In the genomic region with DNA sequence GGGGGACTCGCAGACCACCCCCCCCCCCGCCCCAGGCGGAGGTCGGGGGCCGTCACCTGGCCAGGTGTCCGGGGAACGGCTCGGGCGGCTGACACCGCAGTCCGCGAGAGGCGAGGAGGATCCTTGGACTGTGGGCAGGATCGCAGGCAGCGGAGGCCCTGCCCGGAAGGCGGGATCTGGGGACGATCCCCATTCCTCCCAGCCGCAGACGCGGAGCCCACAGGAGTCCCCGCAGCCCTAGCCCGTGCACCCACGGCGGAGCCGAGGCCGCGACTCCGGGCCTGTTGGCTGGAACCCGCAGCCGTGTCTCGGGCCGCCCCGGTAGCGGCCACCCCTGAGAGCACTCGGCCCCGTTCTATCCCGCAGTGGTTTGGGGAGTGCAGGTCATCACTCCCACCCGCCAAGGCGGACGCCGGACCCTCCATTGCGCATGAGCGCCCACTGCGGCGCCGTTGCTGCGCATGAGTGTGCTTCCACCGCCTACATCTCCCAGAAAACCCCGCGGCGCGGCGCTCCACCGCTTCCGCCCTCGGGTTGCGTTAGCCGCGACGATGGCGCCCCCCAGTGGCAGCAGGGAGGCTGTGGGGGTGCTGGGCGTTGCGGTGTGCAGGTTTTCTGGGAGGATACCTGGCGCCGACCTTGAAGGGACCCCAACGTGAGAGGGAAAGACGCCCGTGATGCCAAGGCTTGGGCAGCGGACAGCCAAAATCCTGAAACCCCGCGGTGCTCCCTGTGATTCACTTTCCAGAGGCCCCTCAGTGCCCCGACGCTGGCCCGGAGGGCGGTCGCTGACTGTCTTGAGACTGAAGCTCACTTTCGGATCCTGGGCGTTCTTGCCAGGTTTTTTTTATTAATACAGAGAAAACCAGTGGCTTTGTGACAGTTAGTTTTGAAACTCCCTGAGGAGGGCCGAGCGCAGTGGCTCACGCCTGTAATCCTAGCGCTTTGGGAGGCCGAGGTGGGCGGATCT, we compare ENCODE assay signal across 8 cellular contexts. TPM values are rescaled to one million over a fixed set of nuclear protein-coding genes. Genes with fewer than 3 reads are reported as not detected.
A peak's percentile ranks its signal among the peaks of the same experiment; 100 is the strongest.
DNase-seq lines count a peak whose midpoint lies in the region; ATAC-seq and TF ChIP-seq lines count a peak whose summit lies in the region.

No MANE protein-coding gene starts in this region.

- peaks cover 19% of the 10 kb centered on the region for H3K9me3 Mint-ChIP-seq in osteocyte (ENCODE audit: unreplicated experiment)

- H3K4me1 Mint-ChIP-seq in osteocyte (ENCODE audit: unreplicated experiment) = peaks cover 17% of the 10 kb centered on the region

- peak overlapping the region; percentile 87 for H3K27ac Mint-ChIP-seq in osteocyte (ENCODE audit: unreplicated experiment)

- H3K36me3 Mint-ChIP-seq in osteocyte (ENCODE audit: unreplicated experiment) = peaks cover 7% of the 10 kb centered on the region

- H3K4me3 ChIP-seq in DND-41 (ENCODE audit: low read depth in 1 of 2, low read length in 2 of 2) (peak overlapping the region; percentile 53 to 90), thoracic aorta (peak overlapping the region; percentile 86)

- H4K20me1 ChIP-seq in DND-41 (ENCODE audit: insufficient read depth, low read length) = no peaks in the 10 kb centered on the region

- H3K27me3 ChIP-seq in DND-41 (ENCODE audit: insufficient read depth, low read length, poor library complexity) (no peaks in the 10 kb centered on the region), thoracic aorta (replicated peaks; ENCODE audit: insufficient read depth) (no peaks in the 10 kb centered on the region)

- no peaks in the 10 kb centered on the region for H3K27me3 Mint-ChIP-seq in osteocyte (ENCODE audit: unreplicated experiment)

- H3K36me3 ChIP-seq in DND-41 (ENCODE audit: insufficient read depth, low read length) (peaks cover 3% of the 10 kb centered on the region; the same call in 1 of the 2 replicates), thoracic aorta (no peaks in the 10 kb centered on the region)

- H3K79me2 ChIP-seq in DND-41 (ENCODE audit: insufficient read depth, low read length) = peaks cover 30% of the 10 kb centered on the region

- peak; percentile 99 for TF ChIP-seq CTCF in DND-41 (IDR thresholded peaks at IDR 0.05; ENCODE audit: borderline replicate concordance, extremely low read depth, low read length, poor library complexity, severe bottlenecking)
- peak; percentile 84 for TF ChIP-seq CTCF in LNCAP (IDR thresholded peaks at IDR 0.05)
- TF ChIP-seq CTCF in osteocyte (IDR thresholded peaks at IDR 0.05) = peak; percentile 99
- peak; percentile 98 for TF ChIP-seq CTCF in thoracic aorta (IDR thresholded peaks at IDR 0.05)

- peak overlapping the region; percentile 82 for H3K9ac ChIP-seq in DND-41 (ENCODE audit: low read depth, low read length)

- intact Hi-C loops in Right ventricle myocardium inferior (cut with DNase I) = loop anchor here (1.0 to 10.0 kb wide), 4 partner anchors 133 to 1050 kb away; a partner anchor contains a TSS

- H3K4me1 ChIP-seq in DND-41 (ENCODE audit: insufficient read depth, low read length) (peaks cover 35% of the 10 kb centered on the region), thoracic aorta (ENCODE audit: control insufficient read depth in 1 of 2, low read depth in 2 of 2) (peaks cover 9 to 28% of the 10 kb centered on the region in 2 donors)

- peak overlapping the region; percentile 98 for H3K4me2 ChIP-seq in DND-41 (ENCODE audit: insufficient read depth, low read length)

- peak overlapping the region; percentile 84 for H3K27ac ChIP-seq in DND-41 (ENCODE audit: low read length)
- H3K27ac ChIP-seq in thoracic aorta = peak overlapping the region; percentile 80 to 92

- H2AFZ ChIP-seq in DND-41 (ENCODE audit: low read depth, low read length) = peak overlapping the region; percentile 94

- H3K4me3 Mint-ChIP-seq in osteocyte (ENCODE audit: unreplicated experiment) = peak overlapping the region; percentile 81

- peak; percentile 81 for ATAC-seq in DND-41 (ENCODE audit: insufficient read depth, low read depth)
- ATAC-seq in GM21717 (IDR thresholded peaks at IDR 0.05; ENCODE audit: unreplicated experiment) = peak; percentile 69
- ATAC-seq in SK-N-SH treated with all-trans-retinoic acid at 6 μM for 48 hours = peak; percentile 92
- peak; percentile 99 for ATAC-seq in Right ventricle myocardium inferior
- peak; percentile 87 for ATAC-seq in thoracic aorta (ENCODE audit: insufficient number of reproducible peaks, low FRiP score, low read depth)

- H3K9me3 ChIP-seq in DND-41 (ENCODE audit: insufficient read depth, low read length, severe bottlenecking) = peaks cover 2% of the 10 kb centered on the region
- no peaks in the 10 kb centered on the region for H3K9me3 ChIP-seq in thoracic aorta

- DNase-seq in DND-41 (peak; percentile 95), Right ventricle myocardium inferior (ENCODE audit: missing footprints) (peak; percentile 97), osteocyte (ENCODE audit: extremely low spot score, unreplicated experiment) (peak; percentile 99), thoracic aorta (ENCODE audit: low spot score) (peak; percentile 74)
- DNase-seq in activated naive CD8-positive, alpha-beta T cell treated with anti-CD3 and anti-CD28 coated beads, Interleukin-2, amount 50 U/mL, for 16 hours (ENCODE audit: low read depth, low spot score) = peak; percentile 97

TF ChIP-seq in SK-N-SH treated with all-trans-retinoic acid at 6 μM for 48 hours, 23 proteins besides CTCF, POLR2A, EP300 and RAD21:
- TF ChIP-seq, protein P1, sequence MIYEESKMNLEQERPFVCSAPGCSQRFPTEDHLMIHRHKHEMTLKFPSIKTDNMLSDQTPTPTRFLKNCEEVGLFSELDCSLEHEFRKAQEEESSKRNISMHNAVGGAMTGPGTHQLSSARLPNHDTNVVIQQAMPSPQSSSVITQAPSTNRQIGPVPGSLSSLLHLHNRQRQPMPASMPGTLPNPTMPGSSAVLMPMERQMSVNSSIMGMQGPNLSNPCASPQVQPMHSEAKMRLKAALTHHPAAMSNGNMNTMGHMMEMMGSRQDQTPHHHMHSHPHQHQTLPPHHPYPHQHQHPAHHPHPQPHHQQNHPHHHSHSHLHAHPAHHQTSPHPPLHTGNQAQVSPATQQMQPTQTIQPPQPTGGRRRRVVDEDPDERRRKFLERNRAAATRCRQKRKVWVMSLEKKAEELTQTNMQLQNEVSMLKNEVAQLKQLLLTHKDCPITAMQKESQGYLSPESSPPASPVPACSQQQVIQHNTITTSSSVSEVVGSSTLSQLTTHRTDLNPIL (CRISPR knock-in tag; IDR thresholded peaks at IDR 0.05; ENCODE audit: low read depth) = no peak
- TF ChIP-seq ZC3H10 (CRISPR knock-in tag; IDR thresholded peaks at IDR 0.05) = no peak

RNA-seq across cellular contexts. Expression of a gene that starts 4.4 kb away (rescaled TPM):
- total RNA-seq in Right ventricle myocardium inferior = 7.0 TPM
- total RNA-seq in osteocyte = 10.0 and 10.3 TPM in 2 replicates
- total RNA-seq in thoracic aorta = 10 to 100 TPM in 1 of 2 donors, 1 to 10 TPM in 1; 6.8 to 10.6 TPM

RNA-seq across cellular contexts. Expression of a gene that starts 27.9 kb away (rescaled TPM):
- total RNA-seq in Right ventricle myocardium inferior = 17.8 TPM
- 14.6 and 17.2 TPM in 2 replicates for total RNA-seq in osteocyte
- 10 to 100 TPM; 26.4 to 32.6 TPM for total RNA-seq in thoracic aorta

RNA-seq across cellular contexts. Expression of a gene that starts 56.9 kb away (rescaled TPM):
- total RNA-seq in Right ventricle myocardium inferior (65.8 TPM), osteocyte (47.2 and 50.7 TPM in 2 replicates), thoracic aorta (100 to 1,000 TPM in 1 of 2 donors, 10 to 100 TPM in 1; 90.9 to 102 TPM)

Comparison
In these comparisons a context has a peak if more than half of its experiments do, and no peak if none do; other contexts are left out.
1. Peak in every context shown above with its lines: DNase-seq, ATAC-seq, H3K4me3 ChIP-seq and H3K27ac ChIP-seq.